ENCODE assay signal across 14 cellular contexts in the genomic region with DNA sequence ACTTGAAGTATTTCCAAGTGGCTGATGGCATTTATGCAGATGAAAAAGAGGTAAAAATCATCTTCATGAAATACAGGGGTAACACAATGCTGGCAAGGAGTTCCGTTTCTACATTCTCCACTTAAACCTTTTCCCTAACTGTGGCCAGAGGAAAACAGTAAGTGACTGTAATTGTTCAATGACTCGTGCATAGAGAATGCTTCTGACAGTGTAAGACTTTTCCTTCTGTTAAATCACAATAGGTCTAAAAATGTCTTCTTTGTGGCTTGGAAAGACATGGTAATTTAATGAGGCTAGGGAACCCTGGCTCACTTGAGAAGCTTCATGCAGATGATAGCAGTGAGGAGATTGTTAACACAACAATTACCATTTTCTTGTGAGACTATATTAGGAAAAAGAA. TPM values are rescaled to one million over a fixed set of nuclear protein-coding genes. Genes with fewer than 3 reads are reported as not detected.
DNase-seq lines count a peak whose midpoint lies in the region; ATAC-seq and TF ChIP-seq lines count a peak whose summit lies in the region.
"Had no signal": no experiment of that assay in that cellular context is flagged by ENCODE, and none has a peak within 500 bp of the region (broad histone marks: within the 10 kb centered on the region; RNA-seq: fewer than 3 reads in every experiment).

No MANE protein-coding gene starts in this region.

- peaks cover 2% of the 10 kb centered on the region for H3K27me3 Mint-ChIP-seq in glutamatergic neuron (ENCODE audit: unreplicated experiment)
- H3K27me3 Mint-ChIP-seq: activated CD8-positive, alpha-beta memory T cell treated with anti-CD3 and anti-CD28 coated beads, Interleukin-2, amount 10 ng/mL, durations not matched to agents 7 days and 5 days had no signal

- no peaks in the 10 kb centered on the region for H3K9me3 ChIP-seq in HUES48 (ENCODE audit: control insufficient read depth, insufficient read depth, low read length)
- H3K9me3 ChIP-seq: neutrophil had no signal

- H3K9ac ChIP-seq in HUES48 (ENCODE audit: low read depth, low read length) = peak overlapping the region; percentile 41

- no peaks in the 10 kb centered on the region for H3K27me3 ChIP-seq in HUES48 (ENCODE audit: control insufficient read depth, insufficient read depth, low read length)

- no peak overlapping the region for H3K4me3 Mint-ChIP-seq in glutamatergic neuron (ENCODE audit: unreplicated experiment)
- no peak overlapping the region for H3K4me3 Mint-ChIP-seq in stimulated activated effector memory CD8-positive, alpha-beta T cell treated with anti-CD3 and anti-CD28 coated beads, Interleukin-12 subunit alpha, Interleukin-12 subunit beta, amount 100 ng/mL, for 72 hours
- H3K4me3 Mint-ChIP-seq: activated CD8-positive, alpha-beta memory T cell treated with anti-CD3 and anti-CD28 coated beads, Interleukin-2, amount 10 ng/mL, durations not matched to agents 7 days and 5 days had no signal

- no peak overlapping the region for H3K27ac Mint-ChIP-seq in glutamatergic neuron (ENCODE audit: unreplicated experiment)
- no peak overlapping the region for H3K27ac Mint-ChIP-seq in stimulated activated effector memory CD8-positive, alpha-beta T cell treated with anti-CD3 and anti-CD28 coated beads, Interleukin-12 subunit alpha, Interleukin-12 subunit beta, amount 100 ng/mL, for 72 hours
- H3K27ac Mint-ChIP-seq: activated CD8-positive, alpha-beta memory T cell treated with anti-CD3 and anti-CD28 coated beads, Interleukin-2, amount 10 ng/mL, durations not matched to agents 7 days and 5 days had no signal

- peaks cover 5% of the 10 kb centered on the region for H3K36me3 Mint-ChIP-seq in glutamatergic neuron (ENCODE audit: unreplicated experiment)
- no peaks in the 10 kb centered on the region for H3K36me3 Mint-ChIP-seq in stimulated activated effector memory CD8-positive, alpha-beta T cell treated with anti-CD3 and anti-CD28 coated beads, Interleukin-12 subunit alpha, Interleukin-12 subunit beta, amount 100 ng/mL, for 72 hours
- H3K36me3 Mint-ChIP-seq: activated CD8-positive, alpha-beta memory T cell treated with anti-CD3 and anti-CD28 coated beads, Interleukin-2, amount 10 ng/mL, durations not matched to agents 7 days and 5 days had no signal

- H3K4me1 Mint-ChIP-seq in glutamatergic neuron (ENCODE audit: low read depth, unreplicated experiment) = peaks cover 11% of the 10 kb centered on the region
- no peaks in the 10 kb centered on the region for H3K4me1 Mint-ChIP-seq in stimulated activated effector memory CD8-positive, alpha-beta T cell treated with anti-CD3 and anti-CD28 coated beads, Interleukin-12 subunit alpha, Interleukin-12 subunit beta, amount 100 ng/mL, for 72 hours
- H3K4me1 Mint-ChIP-seq: activated CD8-positive, alpha-beta memory T cell treated with anti-CD3 and anti-CD28 coated beads, Interleukin-2, amount 10 ng/mL, durations not matched to agents 7 days and 5 days had no signal

- peaks cover 3% of the 10 kb centered on the region for H3K9me3 Mint-ChIP-seq in glutamatergic neuron (ENCODE audit: unreplicated experiment)
- H3K9me3 Mint-ChIP-seq in stimulated activated effector memory CD8-positive, alpha-beta T cell treated with anti-CD3 and anti-CD28 coated beads, Interleukin-12 subunit alpha, Interleukin-12 subunit beta, amount 100 ng/mL, for 72 hours = no peaks in the 10 kb centered on the region

- H3K4me3 ChIP-seq in HUES48 (ENCODE audit: low read depth, low read length) (peak overlapping the region; percentile 31), choroid plexus epithelial cell (ENCODE audit: low read depth, low read length) (no peak overlapping the region)
- H3K4me3 ChIP-seq: PC-9 had no signal

- H3K36me3 ChIP-seq in HUES48 (ENCODE audit: control insufficient read depth, insufficient read depth, low read length) = no peaks in the 10 kb centered on the region
- H3K36me3 ChIP-seq: neutrophil had no signal

- H3K27ac ChIP-seq in HUES48 (ENCODE audit: low read depth, low read length) = peak overlapping the region; percentile 87
- H3K27ac ChIP-seq: neutrophil, PC-9 had no signal

- H3K4me1 ChIP-seq in HUES48 (ENCODE audit: control insufficient read depth, insufficient read depth, low read length) = peaks cover 32% of the 10 kb centered on the region

- DNase-seq in AG08395 (ENCODE audit: low spot score) (peak; percentile 86), choroid plexus epithelial cell (ENCODE audit: low read depth) (peak; percentile 37), kidney glomerular epithelial cell (lab: John Stamatoyannopoulos, UW) (peak; percentile 50), glutamatergic neuron (no peak), NCI-H69 (lab: John Stamatoyannopoulos, UW) (no peak), T-helper 2 cell (no peak)
- DNase-seq in stimulated activated effector memory CD8-positive, alpha-beta T cell treated with anti-CD3 and anti-CD28 coated beads, Interleukin-12 subunit alpha, Interleukin-12 subunit beta, amount 100 ng/mL, for 72 hours (ENCODE audit: low spot score in 2 of 2) = no peak
- DNase-seq: activated CD8-positive, alpha-beta memory T cell treated with anti-CD3 and anti-CD28 coated beads, Interleukin-2, amount 10 ng/mL, durations not matched to agents 7 days and 5 days; effector memory CD4-positive, alpha-beta T cell; GF-D8; kidney; PC-9 had no signal

- ATAC-seq in stimulated activated effector memory CD8-positive, alpha-beta T cell treated with anti-CD3 and anti-CD28 coated beads, Interleukin-12 subunit alpha, Interleukin-12 subunit beta, amount 100 ng/mL, for 72 hours = no peak
- ATAC-seq: activated CD8-positive, alpha-beta memory T cell treated with anti-CD3 and anti-CD28 coated beads, Interleukin-2, amount 10 ng/mL, durations not matched to agents 7 days and 5 days had no signal

- no peak for TF ChIP-seq CTCF in choroid plexus epithelial cell (conservative IDR thresholded peaks at IDR 0.05; ENCODE audit: low read depth, low read length)
- TF ChIP-seq CTCF in glutamatergic neuron (IDR thresholded peaks at IDR 0.05; ENCODE audit: partially characterized antibody, unreplicated experiment) = no peak

RNA-seq across cellular contexts. Expression of gene RSU1, which starts 50.3 kb away (rescaled TPM):
- 59.4 TPM for total RNA-seq in glutamatergic neuron (ENCODE audit: unreplicated experiment)

Comparison
In these comparisons a context has a peak if more than half of its experiments do, and no peak if none do; other contexts are left out.
1. DNase-seq: peak in AG08395 (single experiment), choroid plexus epithelial cell (single experiment) and kidney glomerular epithelial cell (single experiment); none in glutamatergic neuron (single experiment), stimulated activated effector memory CD8-positive, alpha-beta T cell treated with anti-CD3 and anti-CD28 coated beads, Interleukin-12 subunit alpha, Interleukin-12 subunit beta, amount 100 ng/mL, for 72 hours (0 of 2), NCI-H69 (single experiment) and T-helper 2 cell (0 of 5).